ENCODE assay signal across 13 cellular contexts in the genomic region with DNA sequence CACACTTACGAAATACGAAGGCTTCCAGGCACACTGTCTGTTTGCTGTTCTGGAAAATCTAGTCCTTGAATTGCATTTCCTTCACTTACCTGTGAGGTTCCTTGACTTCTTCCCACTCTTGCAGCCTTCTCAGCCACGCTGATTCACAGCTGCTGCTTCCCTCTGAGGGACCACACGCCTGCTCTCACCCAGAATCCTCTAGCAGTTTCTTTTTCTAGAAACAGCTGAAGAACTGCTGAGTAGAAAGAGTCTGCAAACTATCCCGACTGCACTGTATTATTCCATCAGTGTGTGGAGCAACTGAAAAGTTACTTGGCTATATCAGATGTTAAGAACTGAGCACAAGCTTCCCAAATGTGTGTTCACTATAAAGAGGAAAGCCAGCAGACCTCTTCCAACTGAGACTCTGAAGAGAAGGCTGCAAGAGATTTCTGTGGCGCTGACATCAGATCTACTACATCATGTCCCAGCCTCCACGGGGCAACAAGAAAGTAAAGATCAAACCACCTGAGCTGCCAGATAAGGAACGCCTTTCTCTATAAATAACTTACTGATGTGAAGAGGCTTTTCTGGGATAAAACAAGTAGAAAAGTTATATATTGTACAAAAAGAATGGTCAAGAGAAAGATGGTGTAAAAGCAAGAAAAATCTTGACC.
A peak's percentile ranks its signal among the peaks of the same experiment; 100 is the strongest.
DNase-seq lines count a peak whose midpoint lies in the region; ATAC-seq, FAIRE-seq and TF ChIP-seq lines count a peak whose summit lies in the region.
"Had no signal": no experiment of that assay in that cellular context is flagged by ENCODE, and none has a peak within 500 bp of the region (broad histone marks: within the 10 kb centered on the region; RNA-seq: fewer than 3 reads in every experiment).

No MANE protein-coding gene starts in this region.

- H3K27ac Mint-ChIP-seq in CD4-positive, alpha-beta T cell, result peak overlapping the region; percentile 21
- peak overlapping the region; percentile 79 for H3K27ac Mint-ChIP-seq in WTC11

- H3K4me3 Mint-ChIP-seq in CD4-positive, alpha-beta T cell, result no peak overlapping the region
- no peak overlapping the region for H3K4me3 Mint-ChIP-seq in WTC11

- H3K4me1 ChIP-seq in cardiac muscle cell (ENCODE audit: low read depth) (peaks cover 43% of the 10 kb centered on the region), parathyroid adenoma (peaks cover 2% of the 10 kb centered on the region)

- no peak for TF ChIP-seq CTCF in CD4-positive, alpha-beta T cell (IDR thresholded peaks at IDR 0.05)
- TF ChIP-seq CTCF in WTC11 (IDR thresholded peaks at IDR 0.05), result no peak
- no peak for TF ChIP-seq CTCF in cardiac muscle cell (IDR thresholded peaks at IDR 0.05; ENCODE audit: low read depth, low read length)
- no peak for TF ChIP-seq CTCF in parathyroid adenoma (IDR thresholded peaks at IDR 0.05)

- no peak overlapping the region for H3K9ac ChIP-seq in parathyroid adenoma

- no peak overlapping the region for H3K27ac ChIP-seq in CD4-positive, alpha-beta T cell (ENCODE audit: low read depth, low read length)
- peak overlapping the region; percentile 90 for H3K27ac ChIP-seq in cardiac muscle cell
- no peak overlapping the region for H3K27ac ChIP-seq in parathyroid adenoma
- H3K27ac ChIP-seq: PC-9 had no signal

- H3K9me3 ChIP-seq in CD4-positive, alpha-beta T cell (ENCODE audit: control insufficient read depth, low read length), result no peaks in the 10 kb centered on the region
- H3K9me3 ChIP-seq in cardiac muscle cell (ENCODE audit: low read depth), result no peaks in the 10 kb centered on the region
- H3K9me3 ChIP-seq in parathyroid adenoma (ENCODE audit: control insufficient read depth, low read length), result no peaks in the 10 kb centered on the region

- no peak for FAIRE-seq in urothelium cell line (lab: Jason Lieb, UNC)

- H3K4me2 ChIP-seq in parathyroid adenoma (ENCODE audit: low read length), result no peak overlapping the region
- H3K4me2 ChIP-seq: PC-9 had no signal

- no peak overlapping the region for H3K4me3 ChIP-seq in cardiac muscle cell
- H3K4me3 ChIP-seq in parathyroid adenoma (ENCODE audit: low read depth, low read length), result peak overlapping the region; percentile 13
- H3K4me3 ChIP-seq: PC-9 had no signal

- H3K36me3 ChIP-seq in cardiac muscle cell, result no peaks in the 10 kb centered on the region
- H3K36me3 ChIP-seq in parathyroid adenoma (ENCODE audit: control insufficient read depth, insufficient read depth, low read length), result no peaks in the 10 kb centered on the region

- intact Hi-C loops in CD4-positive, alpha-beta T cell (cut with DNase I, micrococcal nuclease), result no loop called here

- H3K4me1 Mint-ChIP-seq in CD4-positive, alpha-beta T cell (ENCODE audit: low read depth), result peaks cover 18% of the 10 kb centered on the region
- H3K4me1 Mint-ChIP-seq in WTC11, result peaks cover 68% of the 10 kb centered on the region

- peaks cover 22% of the 10 kb centered on the region for H3K79me2 ChIP-seq in parathyroid adenoma

- no peak overlapping the region for H2AFZ ChIP-seq in parathyroid adenoma
- H2AFZ ChIP-seq: PC-9 had no signal

- H3K9me3 Mint-ChIP-seq in CD4-positive, alpha-beta T cell, result no peaks in the 10 kb centered on the region
- peaks cover 9% of the 10 kb centered on the region for H3K9me3 Mint-ChIP-seq in WTC11

- DNase-seq in CD4-positive, alpha-beta T cell, result no peak
- no peak for DNase-seq in WTC11 (ENCODE audit: low spot score)
- peak in 1 of 2 donors; percentile 41 for DNase-seq in cardiac muscle cell (ENCODE audit: low read depth in 1 of 2, low spot score in 1 of 2)
- no peak for DNase-seq in SKM-1 treated with dmso at 0.1 percent for 144 hours (lab: John Stamatoyannopoulos, UW; ENCODE audit: unreplicated experiment)
- DNase-seq in urothelium cell line (ENCODE audit: low spot score), result no peak
- no peak for DNase-seq in UCSD-AML1 (lab: John Stamatoyannopoulos, UW; ENCODE audit: unreplicated experiment)
- DNase-seq: NCI-H2227 treated with DMSO at 0.1 percent for 48 hours; PC-9; stimulated activated CD4-positive, alpha-beta T cell treated with anti-CD3 and anti-CD28 coated beads, Interleukin-4, amount 100 ng/mL, for 1 hour; stimulated activated naive CD4-positive, alpha-beta T cell had no signal

- POLR2A ChIA-PET in CD4-positive, alpha-beta T cell (lab: Charles Lee), result no interaction called here
- POLR2A ChIA-PET in WTC11 (lab: Charles Lee), result no interaction called here

- peak; percentile 49 for ATAC-seq in CD4-positive, alpha-beta T cell (ENCODE audit: poor library complexity)
- no peak for ATAC-seq in WTC11
- no peak for ATAC-seq in GM21390 (IDR thresholded peaks at IDR 0.05; ENCODE audit: unreplicated experiment)
- ATAC-seq: left lobe of liver had no signal

- CTCF ChIA-PET in CD4-positive, alpha-beta T cell (lab: Charles Lee), result no interaction called here
- CTCF ChIA-PET in WTC11 (lab: Charles Lee), result no interaction called here

- no peaks in the 10 kb centered on the region for H3K27me3 Mint-ChIP-seq in CD4-positive, alpha-beta T cell
- no peaks in the 10 kb centered on the region for H3K27me3 Mint-ChIP-seq in WTC11 (ENCODE audit: low read depth)

- H3K36me3 Mint-ChIP-seq in CD4-positive, alpha-beta T cell (ENCODE audit: low read depth), result no peaks in the 10 kb centered on the region
- peaks cover 9% of the 10 kb centered on the region; the same call in 1 of the 2 replicates for H3K36me3 Mint-ChIP-seq in WTC11

- no peaks in the 10 kb centered on the region for H3K27me3 ChIP-seq in CD4-positive, alpha-beta T cell (ENCODE audit: control insufficient read depth, insufficient read depth, low read length)
- H3K27me3 ChIP-seq in cardiac muscle cell, result no peaks in the 10 kb centered on the region
- H3K27me3 ChIP-seq in parathyroid adenoma (ENCODE audit: control insufficient read depth, insufficient read depth, low read length), result no peaks in the 10 kb centered on the region

TF ChIP-seq in WTC11, 78 proteins besides CTCF, POLR2A, EP300 and RAD21 (continues in another document):
- TF ChIP-seq ZNF396 (CRISPR knock-in tag; IDR thresholded peaks at IDR 0.05; ENCODE audit: borderline replicate concordance) (no peak), FOXP1 (CRISPR knock-in tag; IDR thresholded peaks at IDR 0.05; ENCODE audit: borderline replicate concordance) (no peak), ZNF121 (CRISPR knock-in tag; IDR thresholded peaks at IDR 0.05) (no peak), HMGA2 (CRISPR knock-in tag; IDR thresholded peaks at IDR 0.05) (no peak), NFATC4 (CRISPR knock-in tag; IDR thresholded peaks at IDR 0.05) (no peak), ATF1 (CRISPR knock-in tag; IDR thresholded peaks at IDR 0.05) (no peak), GABPB1 (CRISPR knock-in tag; IDR thresholded peaks at IDR 0.05) (no peak), TP53 (CRISPR knock-in tag; IDR thresholded peaks at IDR 0.05) (no peak), GRHL2 (CRISPR knock-in tag; IDR thresholded peaks at IDR 0.05; ENCODE audit: insufficient replicate concordance, severe bottlenecking) (no peak)
- TF ChIP-seq, protein P1, sequence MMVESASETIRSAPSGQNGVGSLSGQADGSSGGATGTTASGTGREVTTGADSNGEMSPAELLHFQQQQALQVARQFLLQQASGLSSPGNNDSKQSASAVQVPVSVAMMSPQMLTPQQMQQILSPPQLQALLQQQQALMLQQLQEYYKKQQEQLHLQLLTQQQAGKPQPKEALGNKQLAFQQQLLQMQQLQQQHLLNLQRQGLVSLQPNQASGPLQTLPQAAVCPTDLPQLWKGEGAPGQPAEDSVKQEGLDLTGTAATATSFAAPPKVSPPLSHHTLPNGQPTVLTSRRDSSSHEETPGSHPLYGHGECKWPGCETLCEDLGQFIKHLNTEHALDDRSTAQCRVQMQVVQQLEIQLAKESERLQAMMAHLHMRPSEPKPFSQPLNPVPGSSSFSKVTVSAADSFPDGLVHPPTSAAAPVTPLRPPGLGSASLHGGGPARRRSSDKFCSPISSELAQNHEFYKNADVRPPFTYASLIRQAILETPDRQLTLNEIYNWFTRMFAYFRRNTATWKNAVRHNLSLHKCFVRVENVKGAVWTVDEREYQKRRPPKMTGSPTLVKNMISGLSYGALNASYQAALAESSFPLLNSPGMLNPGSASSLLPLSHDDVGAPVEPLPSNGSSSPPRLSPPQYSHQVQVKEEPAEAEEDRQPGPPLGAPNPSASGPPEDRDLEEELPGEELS (CRISPR knock-in tag; IDR thresholded peaks at IDR 0.05), result no peak
- TF ChIP-seq, protein P2, sequence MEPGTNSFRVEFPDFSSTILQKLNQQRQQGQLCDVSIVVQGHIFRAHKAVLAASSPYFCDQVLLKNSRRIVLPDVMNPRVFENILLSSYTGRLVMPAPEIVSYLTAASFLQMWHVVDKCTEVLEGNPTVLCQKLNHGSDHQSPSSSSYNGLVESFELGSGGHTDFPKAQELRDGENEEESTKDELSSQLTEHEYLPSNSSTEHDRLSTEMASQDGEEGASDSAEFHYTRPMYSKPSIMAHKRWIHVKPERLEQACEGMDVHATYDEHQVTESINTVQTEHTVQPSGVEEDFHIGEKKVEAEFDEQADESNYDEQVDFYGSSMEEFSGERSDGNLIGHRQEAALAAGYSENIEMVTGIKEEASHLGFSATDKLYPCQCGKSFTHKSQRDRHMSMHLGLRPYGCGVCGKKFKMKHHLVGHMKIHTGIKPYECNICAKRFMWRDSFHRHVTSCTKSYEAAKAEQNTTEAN (CRISPR knock-in tag; IDR thresholded peaks at IDR 0.05), result no peak
- TF ChIP-seq, protein P3, sequence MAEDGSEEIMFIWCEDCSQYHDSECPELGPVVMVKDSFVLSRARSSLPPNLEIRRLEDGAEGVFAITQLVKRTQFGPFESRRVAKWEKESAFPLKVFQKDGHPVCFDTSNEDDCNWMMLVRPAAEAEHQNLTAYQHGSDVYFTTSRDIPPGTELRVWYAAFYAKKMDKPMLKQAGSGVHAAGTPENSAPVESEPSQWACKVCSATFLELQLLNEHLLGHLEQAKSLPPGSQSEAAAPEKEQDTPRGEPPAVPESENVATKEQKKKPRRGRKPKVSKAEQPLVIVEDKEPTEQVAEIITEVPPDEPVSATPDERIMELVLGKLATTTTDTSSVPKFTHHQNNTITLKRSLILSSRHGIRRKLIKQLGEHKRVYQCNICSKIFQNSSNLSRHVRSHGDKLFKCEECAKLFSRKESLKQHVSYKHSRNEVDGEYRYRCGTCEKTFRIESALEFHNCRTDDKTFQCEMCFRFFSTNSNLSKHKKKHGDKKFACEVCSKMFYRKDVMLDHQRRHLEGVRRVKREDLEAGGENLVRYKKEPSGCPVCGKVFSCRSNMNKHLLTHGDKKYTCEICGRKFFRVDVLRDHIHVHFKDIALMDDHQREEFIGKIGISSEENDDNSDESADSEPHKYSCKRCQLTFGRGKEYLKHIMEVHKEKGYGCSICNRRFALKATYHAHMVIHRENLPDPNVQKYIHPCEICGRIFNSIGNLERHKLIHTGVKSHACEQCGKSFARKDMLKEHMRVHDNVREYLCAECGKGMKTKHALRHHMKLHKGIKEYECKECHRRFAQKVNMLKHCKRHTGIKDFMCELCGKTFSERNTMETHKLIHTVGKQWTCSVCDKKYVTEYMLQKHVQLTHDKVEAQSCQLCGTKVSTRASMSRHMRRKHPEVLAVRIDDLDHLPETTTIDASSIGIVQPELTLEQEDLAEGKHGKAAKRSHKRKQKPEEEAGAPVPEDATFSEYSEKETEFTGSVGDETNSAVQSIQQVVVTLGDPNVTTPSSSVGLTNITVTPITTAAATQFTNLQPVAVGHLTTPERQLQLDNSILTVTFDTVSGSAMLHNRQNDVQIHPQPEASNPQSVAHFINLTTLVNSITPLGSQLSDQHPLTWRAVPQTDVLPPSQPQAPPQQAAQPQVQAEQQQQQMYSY (CRISPR knock-in tag; IDR thresholded peaks at IDR 0.05), result no peak
